In the genomic region with DNA sequence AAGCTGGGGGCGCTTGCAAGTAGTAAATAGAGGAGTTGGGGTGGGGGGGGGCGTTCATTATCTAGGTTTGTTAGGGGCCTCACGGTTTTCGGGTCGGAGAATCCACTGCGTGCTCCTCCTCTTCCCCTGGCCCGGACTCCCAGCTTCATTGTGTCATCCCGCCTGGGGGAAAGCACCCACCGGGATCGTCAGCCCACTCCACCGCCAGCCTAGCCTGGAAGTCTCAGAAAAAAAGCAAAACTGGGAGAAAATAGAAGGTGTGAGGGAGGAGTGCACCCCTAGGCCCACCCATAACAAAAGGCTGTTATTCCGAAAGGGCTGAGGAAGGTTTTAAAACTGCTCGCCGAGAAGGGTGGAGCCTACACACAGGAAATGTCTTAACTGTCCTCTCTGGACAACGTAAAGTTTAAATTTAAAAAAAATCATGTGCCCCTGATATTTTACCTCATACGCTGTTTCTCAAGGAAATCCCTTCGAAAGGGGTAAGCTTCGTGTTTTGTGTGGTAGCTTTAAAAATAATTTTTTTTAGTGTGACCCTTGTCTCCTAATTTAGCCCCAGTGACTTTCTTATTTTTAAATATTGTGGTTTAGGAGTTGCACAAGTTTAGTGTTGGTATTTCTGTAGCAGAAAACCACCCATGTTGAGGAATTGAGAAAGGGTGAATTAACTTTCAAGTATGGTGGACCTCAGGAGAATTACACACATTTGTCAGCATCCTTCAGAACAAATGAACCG, we compare ENCODE assay signal across 8 cellular contexts.
DNase-seq lines count a peak whose midpoint lies in the region; ATAC-seq and TF ChIP-seq lines count a peak whose summit lies in the region.

No MANE protein-coding gene starts in this region.

- no peaks in the 10 kb centered on the region for H3K9me3 Mint-ChIP-seq in dendritic cell treated with granulocyte-macrophage colony-stimulating factor and Interleukin-4, amounts not matched to agents 40 ng/mL and 50 ng/mL, for 4 days

- H3K9me3 ChIP-seq in SJSA1 (replicated peaks): no peaks in the 10 kb centered on the region
- no peaks in the 10 kb centered on the region for H3K9me3 ChIP-seq in lower lobe of right lung
- no peaks in the 10 kb centered on the region for H3K9me3 ChIP-seq in transverse colon

- ATAC-seq in HG03159 (IDR thresholded peaks at IDR 0.05; ENCODE audit: unreplicated experiment) (peak; percentile 50), lower lobe of right lung (peak; percentile 30 to 37)

- H3K4me1 Mint-ChIP-seq in dendritic cell treated with granulocyte-macrophage colony-stimulating factor and Interleukin-4, amounts not matched to agents 40 ng/mL and 50 ng/mL, for 4 days (ENCODE audit: low read depth): peaks cover 58% of the 10 kb centered on the region

- peak overlapping the region; percentile 53 for H3K4me3 ChIP-seq in SJSA1
- H3K4me3 ChIP-seq in lower lobe of right lung: peak overlapping the region; percentile 60
- peak overlapping the region; percentile 31 to 63 (median 56) for H3K4me3 ChIP-seq in transverse colon

- peak overlapping the region; percentile 88 for H3K27ac Mint-ChIP-seq in dendritic cell treated with granulocyte-macrophage colony-stimulating factor and Interleukin-4, amounts not matched to agents 40 ng/mL and 50 ng/mL, for 4 days

- H3K36me3 ChIP-seq in SJSA1 (peaks cover 15% of the 10 kb centered on the region), lower lobe of right lung (no peaks in the 10 kb centered on the region), transverse colon (no peaks in the 10 kb centered on the region)

- no peak for TF ChIP-seq EP300 in transverse colon (IDR thresholded peaks at IDR 0.05; ENCODE audit: low read depth)

- H3K4me1 ChIP-seq in SJSA1 (replicated peaks) (peaks cover 32% of the 10 kb centered on the region), lower lobe of right lung (peaks cover 77% of the 10 kb centered on the region), transverse colon (peaks cover 25 to 73% (median 38%) of the 10 kb centered on the region in 4 donors)

- 1 to 5% methylated on average over 9 to 16 of the region's 19 CpGs for WGBS in transverse colon (ENCODE audit: low coverage in 1 of 2), 2 donors

- peak; percentile 76 for DNase-seq in Caki2 (ENCODE audit: low read depth)
- DNase-seq in SJSA1 (ENCODE audit: low read depth in 1 of 2, low spot score in 2 of 2): peak; percentile 77 to 93
- peak; percentile 51 for DNase-seq in lower lobe of right lung
- peak; percentile 69 for DNase-seq in transverse colon
- no peak for DNase-seq in NCI-H524 (lab: John Stamatoyannopoulos, UW)

- H3K27me3 Mint-ChIP-seq in dendritic cell treated with granulocyte-macrophage colony-stimulating factor and Interleukin-4, amounts not matched to agents 40 ng/mL and 50 ng/mL, for 4 days: peaks cover 8% of the 10 kb centered on the region

- H3K36me3 Mint-ChIP-seq in dendritic cell treated with granulocyte-macrophage colony-stimulating factor and Interleukin-4, amounts not matched to agents 40 ng/mL and 50 ng/mL, for 4 days (ENCODE audit: low read depth): no peaks in the 10 kb centered on the region

- intact Hi-C loops in dendritic cell treated with granulocyte-macrophage colony-stimulating factor and Interleukin-4, amounts not matched to agents 40 ng/mL and 50 ng/mL, for 4 days (cut with micrococcal nuclease): no loop called here
- intact Hi-C loops in lower lobe of right lung (cut with DNase I): no loop called here
- intact Hi-C loops in transverse colon (cut with DNase I; ENCODE audit: low total_unique reads): no loop called here

- TF ChIP-seq CTCF in lower lobe of right lung (IDR thresholded peaks at IDR 0.05): no peak
- peak in 4 of 5 experiments; percentile 12 to 58 (median 28) for TF ChIP-seq CTCF in transverse colon (IDR thresholded peaks at IDR 0.05)

- H3K27me3 ChIP-seq in SJSA1 (replicated peaks): no peaks in the 10 kb centered on the region
- H3K27me3 ChIP-seq in lower lobe of right lung (ENCODE audit: low read depth): no peaks in the 10 kb centered on the region
- no peaks in the 10 kb centered on the region for H3K27me3 ChIP-seq in transverse colon

- TF ChIP-seq POLR2A in GM19193 (IDR thresholded peaks at IDR 0.05; ENCODE audit: extremely low read depth, insufficient read depth, insufficient read length): peak; percentile 62
- TF ChIP-seq POLR2A in transverse colon (IDR thresholded peaks at IDR 0.05): peak; percentile 76

- in situ Hi-C loops in Caki2 (cut with HindIII; ENCODE audit: low pct_unique_long_range_greater_than_20kb, low sequenced_read_pairs): no loop called here
- in situ Hi-C loops in transverse colon (cut with MboI; ENCODE audit: low pct_ligation_motif_present in 1 of 4, low pct_unique_long_range_greater_than_20kb in 1 of 4, low sequenced_read_pairs in 3 of 4): no loop called here

- peak overlapping the region; percentile 78 for H3K4me3 Mint-ChIP-seq in dendritic cell treated with granulocyte-macrophage colony-stimulating factor and Interleukin-4, amounts not matched to agents 40 ng/mL and 50 ng/mL, for 4 days

- H3K27ac ChIP-seq in SJSA1: peak overlapping the region; percentile 99
- H3K27ac ChIP-seq in lower lobe of right lung: peak overlapping the region; percentile 88
- H3K27ac ChIP-seq in transverse colon: peak overlapping the region; percentile 91 to 98 (median 92)

Comparison
In these comparisons a context has a peak if more than half of its experiments do, and no peak if none do; other contexts are left out.
1. DNase-seq: peak in Caki2 (single experiment), SJSA1 (2 of 2), lower lobe of right lung (single experiment) and transverse colon (single experiment); none in NCI-H524 (0 of 2).
2. Peak in every context shown above with its lines, with median percentiles within 50 percentile points of each other: H3K27ac ChIP-seq and H3K4me3 ChIP-seq.